In the genomic region with DNA sequence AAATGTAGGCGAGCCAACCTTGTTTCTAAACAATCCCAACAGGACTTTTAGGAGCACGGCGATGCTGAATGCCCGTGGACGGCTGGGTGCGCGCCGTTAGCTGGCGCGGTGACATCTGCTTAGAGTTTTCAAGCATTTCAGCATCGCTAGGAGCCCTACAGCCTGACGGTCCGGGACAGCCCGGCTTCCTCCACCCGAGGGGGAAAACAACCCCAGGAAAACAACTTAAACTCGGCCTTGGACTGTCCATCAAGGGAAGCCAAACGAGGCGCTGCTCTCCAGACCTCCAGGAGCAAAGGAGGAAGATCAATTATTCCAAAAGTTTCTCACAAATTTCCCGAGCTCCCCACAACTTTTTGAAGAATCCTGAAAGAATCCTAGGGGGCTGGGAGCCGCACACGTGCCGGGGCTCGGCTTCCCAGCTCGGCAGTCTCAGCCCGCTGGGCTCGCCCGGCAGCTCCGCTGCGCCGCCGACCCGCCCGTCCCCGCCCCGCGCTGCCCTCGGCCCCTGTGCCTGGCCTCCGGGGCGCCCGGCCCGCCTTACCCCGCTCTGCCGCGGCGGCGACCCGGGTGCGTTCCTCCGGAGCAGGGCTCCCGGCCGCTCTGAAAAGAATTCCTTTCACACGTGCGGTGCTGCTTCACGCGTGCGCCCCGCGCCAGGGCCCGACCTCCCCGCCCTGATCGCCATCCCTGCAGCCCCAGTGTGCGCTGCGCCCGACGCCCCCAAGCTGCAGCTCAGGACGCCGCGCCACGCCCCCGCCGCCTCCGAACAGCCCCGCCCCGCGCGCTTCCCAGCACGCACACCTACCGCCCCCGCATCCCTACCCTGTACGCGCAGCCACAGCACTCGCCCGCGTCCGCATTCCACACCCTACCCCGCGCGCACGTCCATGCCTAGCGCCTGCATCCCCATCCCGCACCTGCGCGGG, we compare ENCODE assay signal across 7 cellular contexts. TPM values are rescaled to one million over a fixed set of nuclear protein-coding genes. Genes with fewer than 3 reads are reported as not detected.
DNase-seq lines count a peak whose midpoint lies in the region; ATAC-seq and TF ChIP-seq lines count a peak whose summit lies in the region.

A gene (minus strand): TSS at position 707 of the 929 bp plus-strand sequence. CDS start 17,764 bp downstream, outside the sequence.

- intact Hi-C loops in heart right ventricle (cut with DNase I), result loop anchor here (2.0 to 10.0 kb wide), 9 partner anchors 20 to 176 kb away; no protein-coding TSS in a partner anchor

- no peaks in the 10 kb centered on the region for H4K20me1 ChIP-seq in OCI-LY1 (ENCODE audit: insufficient read depth, low read length)

- WGBS in heart right ventricle, 2 donors, result 1% methylated on average over 68 to 93 of the region's 93 CpGs

- DNase-seq in activated T-helper 9 cell treated with anti-CD3 and anti-CD28 coated beads, Interleukin-2, amount 50 U/mL, for 16 hours (ENCODE audit: low read depth), result peak; percentile 34
- DNase-seq in heart right ventricle (peak; percentile 61 to 66), NCI-H2171 (lab: John Stamatoyannopoulos, UW) (no peak)

- H3K27me3 ChIP-seq in OCI-LY1 (ENCODE audit: insufficient read depth, low read length), result no peaks in the 10 kb centered on the region; the same call in 1 of the 2 replicates
- H3K27me3 ChIP-seq in heart right ventricle, result peaks cover 0 to 93% (median 78%) of the 10 kb centered on the region in 7 donors
- H3K27me3 ChIP-seq in skeletal muscle satellite cell (ENCODE audit: control insufficient read depth, insufficient read depth, low read length), result peaks cover 62% of the 10 kb centered on the region

- H3K9me3 ChIP-seq in OCI-LY1 (ENCODE audit: low read length), result no peaks in the 10 kb centered on the region
- H3K9me3 ChIP-seq in heart right ventricle, result no peaks in the 10 kb centered on the region
- no peaks in the 10 kb centered on the region for H3K9me3 ChIP-seq in skeletal muscle satellite cell (replicated peaks; ENCODE audit: low read length)

- peaks cover 11% of the 10 kb centered on the region for H3K4me1 ChIP-seq in OCI-LY1 (ENCODE audit: insufficient read depth, low read length, severe bottlenecking)
- H3K4me1 ChIP-seq in heart right ventricle, result peaks cover 0 to 23% (median 12%) of the 10 kb centered on the region in 9 donors
- peaks cover 21% of the 10 kb centered on the region for H3K4me1 ChIP-seq in skeletal muscle satellite cell (ENCODE audit: control insufficient read depth, insufficient read depth, low read length)

- no peaks in the 10 kb centered on the region for H3K79me2 ChIP-seq in OCI-LY1 (ENCODE audit: insufficient read depth, low read length)

- TF ChIP-seq CTCF in OCI-LY1 (IDR thresholded peaks at IDR 0.05; ENCODE audit: low read length), result no peak
- TF ChIP-seq CTCF in heart right ventricle (IDR thresholded peaks at IDR 0.05), result peak in 3 of 9 donors; percentile 31 to 36 (median 35)

- H3F3A ChIP-seq in OCI-LY1 (ENCODE audit: insufficient read depth, low read length), result no peaks in the 10 kb centered on the region

- H3K9me2 ChIP-seq in OCI-LY1 (ENCODE audit: low read depth, low read length), result no peaks in the 10 kb centered on the region

- no peak within 1 kb of the TSS for H2AFZ ChIP-seq in OCI-LY1 (ENCODE audit: low read length)

- H3K4me2 ChIP-seq in OCI-LY1 (ENCODE audit: low read length), result peak within 1 kb of the TSS; percentile 61
- H3K4me2 ChIP-seq in skeletal muscle satellite cell (ENCODE audit: low read length), result peak within 1 kb of the TSS; percentile 89

- peak within 1 kb of the TSS; percentile 51 for H3K4me3 ChIP-seq in OCI-LY1 (ENCODE audit: low read depth, low read length, poor library complexity, severe bottlenecking)
- peak within 1 kb of the TSS; percentile 33 to 66 (median 62) for H3K4me3 ChIP-seq in heart right ventricle
- peak within 1 kb of the TSS; percentile 66 for H3K4me3 ChIP-seq in skeletal muscle satellite cell (ENCODE audit: low read length)

- ATAC-seq in GM18520 (IDR thresholded peaks at IDR 0.05; ENCODE audit: unreplicated experiment), result peak; percentile 29
- ATAC-seq in HG02759 (IDR thresholded peaks at IDR 0.05; ENCODE audit: unreplicated experiment), result peak; percentile 75
- ATAC-seq in heart right ventricle, result peak; percentile 79 to 93 (median 86)

- H3K27ac ChIP-seq in OCI-LY1 (ENCODE audit: low read depth, low read length, poor library complexity, severe bottlenecking), result no peak within 1 kb of the TSS
- peak within 1 kb of the TSS; percentile 19 to 89 (median 79) for H3K27ac ChIP-seq in heart right ventricle

- H3K9ac ChIP-seq in OCI-LY1 (ENCODE audit: low read length) (no peak within 1 kb of the TSS), skeletal muscle satellite cell (ENCODE audit: low read depth, low read length) (peak within 1 kb of the TSS; percentile 35)

- H3K36me3 ChIP-seq in OCI-LY1 (ENCODE audit: insufficient read depth, low read length), result no peaks in the 10 kb centered on the region
- H3K36me3 ChIP-seq in heart right ventricle, result no peaks in the 10 kb centered on the region
- H3K36me3 ChIP-seq in skeletal muscle satellite cell (ENCODE audit: insufficient read depth, low read length), result no peaks in the 10 kb centered on the region

RNA-seq across cellular contexts. Expression of the gene that starts here (rescaled TPM):
- total RNA-seq in heart right ventricle, result 10 to 100 TPM; 14.2 to 30.1 (median 19.4) TPM
- 1 to 10 TPM; 4.0 to 4.3 TPM for polyA plus RNA-seq in heart right ventricle
- 1.5 and 1.7 TPM in 2 replicates for total RNA-seq in skeletal muscle satellite cell (2012; rRNA removed)

Comparison
In these comparisons a context has a peak if more than half of its experiments do, and no peak if none do; other contexts are left out.
1. ATAC-seq: peak in every context shown above with its lines; median percentile 86 in heart right ventricle; 75 in HG02759; 29 in GM18520.